ENCODE assay signal across 8 cellular contexts in the genomic region with DNA sequence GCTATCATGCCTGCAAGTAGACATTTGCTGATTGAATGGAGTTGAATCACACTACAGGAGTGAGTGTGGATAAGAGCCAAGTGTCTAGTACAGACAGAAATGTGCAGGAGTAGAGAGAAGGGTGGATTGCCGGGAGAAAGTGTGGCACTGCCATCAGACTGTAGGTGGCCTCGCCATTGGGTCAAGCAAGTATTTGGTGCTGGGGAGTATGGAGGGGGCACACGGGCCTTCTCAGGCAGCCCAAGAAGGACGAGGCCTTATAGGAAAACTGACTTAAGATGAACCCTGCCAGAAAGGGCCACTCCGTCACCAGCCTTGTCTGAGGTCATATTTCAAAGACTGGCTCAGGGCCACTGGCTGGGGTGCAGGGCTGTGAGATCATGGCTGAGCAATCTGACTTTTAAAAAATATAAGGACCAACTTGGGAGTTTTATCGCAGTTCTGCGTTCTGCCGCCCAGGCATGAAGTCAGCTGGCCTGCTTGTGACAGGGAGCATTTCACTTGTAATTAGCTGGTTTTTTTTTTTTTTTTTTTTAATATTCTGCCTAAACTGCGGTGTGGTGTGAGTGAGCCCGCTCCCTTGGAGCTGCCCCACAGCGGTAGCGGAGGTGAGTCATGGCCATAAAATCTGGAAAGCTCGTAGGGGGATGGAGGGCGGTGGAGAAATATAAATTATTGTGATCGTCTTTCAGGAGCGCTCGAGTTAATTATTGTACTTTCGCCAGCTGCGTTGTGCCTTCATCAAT.
A peak's percentile ranks its signal among the peaks of the same experiment; 100 is the strongest.
DNase-seq lines count a peak whose midpoint lies in the region; ATAC-seq and TF ChIP-seq lines count a peak whose summit lies in the region.

No MANE protein-coding gene starts in this region.

- no peak for TF ChIP-seq POLR2A in sigmoid colon (IDR thresholded peaks at IDR 0.05)

- H3K27me3 ChIP-seq in GM23338 (ENCODE audit: insufficient read depth) (no peaks in the 10 kb centered on the region), PC-3 (ENCODE audit: low read length) (no peaks in the 10 kb centered on the region), sigmoid colon (no peaks in the 10 kb centered on the region)

- no peaks in the 10 kb centered on the region for H4K20me1 ChIP-seq in GM23338 (replicated peaks; ENCODE audit: insufficient read depth)
- H4K20me1 ChIP-seq in PC-3 (ENCODE audit: low read length): no peaks in the 10 kb centered on the region

- H3K9ac ChIP-seq in PC-3 (ENCODE audit: low read length): peak overlapping the region; percentile 45

- no peak overlapping the region for H3K4me3 Mint-ChIP-seq in GM23338
- no peak overlapping the region for H3K4me3 Mint-ChIP-seq in immature natural killer cell

- no TSS peak for BruUV-seq in PC-3 (replicated peaks; lab: Mats Ljungman, UMichigan)

- no peaks in the 10 kb centered on the region for H3K9me3 ChIP-seq in PC-3 (ENCODE audit: low read length)
- no peaks in the 10 kb centered on the region for H3K9me3 ChIP-seq in sigmoid colon

- DNase-seq in GM23338 (ENCODE audit: low spot score): peak; percentile 6
- peak; percentile 96 for DNase-seq in PC-3
- DNase-seq in fibroblast of villous mesenchyme (ENCODE audit: low read depth): peak; percentile 75
- peak; percentile 76 for DNase-seq in sigmoid colon
- no peak for DNase-seq in stimulated activated CD4-positive, alpha-beta T cell treated with anti-CD3 and anti-CD28 coated beads, Interleukin-1b, Interleukin-23, amount 100 ng/mL, for 48 hours
- no peak for DNase-seq in SIG-M5 treated with dmso at 0.1 percent for 504 hours (lab: John Stamatoyannopoulos, UW; ENCODE audit: unreplicated experiment)
- DNase-seq in immature natural killer cell: no peak

- no peak overlapping the region for H3K27ac Mint-ChIP-seq in GM23338
- no peak overlapping the region for H3K27ac Mint-ChIP-seq in immature natural killer cell

- H3F3A ChIP-seq in GM23338 (replicated peaks; ENCODE audit: low read depth): no peaks in the 10 kb centered on the region
- no peaks in the 10 kb centered on the region for H3F3A ChIP-seq in PC-3 (ENCODE audit: low read length, unreplicated experiment)

- no peaks in the 10 kb centered on the region for H3K79me2 ChIP-seq in GM23338 (replicated peaks; ENCODE audit: insufficient read depth)
- H3K79me2 ChIP-seq in PC-3 (ENCODE audit: low read length): no peaks in the 10 kb centered on the region

- no peak overlapping the region for H3K4me3 ChIP-seq in GM23338
- H3K4me3 ChIP-seq in PC-3 (ENCODE audit: low read length): peak overlapping the region; percentile 60
- no peak overlapping the region for H3K4me3 ChIP-seq in fibroblast of villous mesenchyme (ENCODE audit: low read depth, low read length)
- H3K4me3 ChIP-seq in sigmoid colon: peak overlapping the region in 3 of 4 donors; percentile 7 to 17 (median 8)

- H3K4me2 ChIP-seq in GM23338: no peak overlapping the region
- peak overlapping the region; percentile 84 for H3K4me2 ChIP-seq in PC-3 (ENCODE audit: low read length)

- H3K4me1 ChIP-seq in GM23338 (ENCODE audit: insufficient read depth) (no peaks in the 10 kb centered on the region), PC-3 (ENCODE audit: insufficient read depth, low read length) (peaks cover 21% of the 10 kb centered on the region), sigmoid colon (peaks cover 0 to 19% (median 18%) of the 10 kb centered on the region in 4 donors)

- H3K27ac ChIP-seq in GM23338 (ENCODE audit: low read depth) (no peak overlapping the region), PC-3 (ENCODE audit: low read length) (peak overlapping the region; percentile 87), sigmoid colon (peak overlapping the region; percentile 17 to 74 (median 56))

- peak overlapping the region; percentile 81 for H2AFZ ChIP-seq in GM23338
- H2AFZ ChIP-seq in PC-3 (ENCODE audit: low read length): peak overlapping the region; percentile 68

- CTCF ChIA-PET in PC-3 (lab: Charles Lee): interaction anchor here (1.1 to 1.2 kb wide), 2 partner anchors 8 to 107 kb away, joined by 5 to 6 read pairs; no protein-coding TSS in a partner anchor

- peaks cover 10% of the 10 kb centered on the region for H3K4me1 Mint-ChIP-seq in GM23338
- no peaks in the 10 kb centered on the region for H3K4me1 Mint-ChIP-seq in immature natural killer cell

- 17 to 54% methylated on average over 19 of the region's 19 CpGs for WGBS in sigmoid colon, 2 donors

- H3K9me3 Mint-ChIP-seq in GM23338 (no peaks in the 10 kb centered on the region), immature natural killer cell (peaks cover 0 to 2% (median 0%) of the 10 kb centered on the region in 6 donors)

- H3K9me2 ChIP-seq in GM23338 (ENCODE audit: insufficient read depth): peaks cover 21% of the 10 kb centered on the region; the same call in 1 of the 2 replicates
- H3K9me2 ChIP-seq in PC-3 (replicated peaks; ENCODE audit: low read length): no peaks in the 10 kb centered on the region

- TF ChIP-seq EP300 in sigmoid colon (IDR thresholded peaks at IDR 0.05): no peak

- POLR2A ChIA-PET in PC-3 (lab: Charles Lee; ENCODE audit: unreplicated experiment): interaction anchor here (0.5 to 0.7 kb wide), 4 partner anchors 17 to 534 kb away, joined by 3 to 16 read pairs (median 5); no protein-coding TSS in a partner anchor

- TF ChIP-seq CTCF in GM23338 (conservative IDR thresholded peaks at IDR 0.05; ENCODE audit: low read depth in 2 of 2): 0 out of 4 replicates have a peak, but pooled peaks of 1 of the 2 experiments have one; percentile 12
- TF ChIP-seq CTCF in PC-3 (conservative IDR thresholded peaks at IDR 0.05; ENCODE audit: low read depth, low read length): 0 out of 2 replicates have a peak, but pooled peaks have one; percentile 14
- TF ChIP-seq CTCF in fibroblast of villous mesenchyme (IDR thresholded peaks at IDR 0.05; ENCODE audit: insufficient read depth, low read depth, low read length): peak; percentile 16
- no peak for TF ChIP-seq CTCF in sigmoid colon (IDR thresholded peaks at IDR 0.05)

- H3K36me3 ChIP-seq in GM23338 (ENCODE audit: insufficient read depth) (no peaks in the 10 kb centered on the region), PC-3 (ENCODE audit: low read depth, low read length) (no peaks in the 10 kb centered on the region), sigmoid colon (no peaks in the 10 kb centered on the region)

- ATAC-seq in GM23338 (peak; percentile 69), PC-3 (peak; percentile 89), HG02870 (IDR thresholded peaks at IDR 0.05; ENCODE audit: unreplicated experiment) (no peak)

- H3K36me3 Mint-ChIP-seq in GM23338 (ENCODE audit: low read depth): no peaks in the 10 kb centered on the region
- no peaks in the 10 kb centered on the region for H3K36me3 Mint-ChIP-seq in immature natural killer cell

- peaks cover 1% of the 10 kb centered on the region for H3K27me3 Mint-ChIP-seq in GM23338 (ENCODE audit: insufficient read depth, low read depth, poor library complexity)
- H3K27me3 Mint-ChIP-seq in immature natural killer cell (ENCODE audit: low read depth in 3 of 3): peaks cover 0 to 6% (median 0%) of the 10 kb centered on the region in 3 donors

- intact Hi-C loops in PC-3 (cut with micrococcal nuclease) (loop anchor here (5.0 kb wide), 2 partner anchors 105 to 575 kb away; partner anchors contain the start of gene NUAK1), sigmoid colon (cut with DNase I) (no loop called here)

TF ChIP-seq in GM23338, 12 proteins besides CTCF, POLR2A, EP300 and RAD21 (continues in another document):
- TF ChIP-seq POLR2AphosphoS5 (IDR thresholded peaks at IDR 0.05; ENCODE audit: low read depth) (no peak), EZH2phosphoT487 (IDR thresholded peaks at IDR 0.05; ENCODE audit: unreplicated experiment) (no peak), CREB1 (CRISPR knock-in tag; IDR thresholded peaks at IDR 0.05; ENCODE audit: low read depth) (no peak), EZH2 (IDR thresholded peaks at IDR 0.05; ENCODE audit: low read depth, unreplicated experiment) (no peak), STAT1 (IDR thresholded peaks at IDR 0.05; ENCODE audit: unreplicated experiment) (no peak)
- TF ChIP-seq, protein P1, sequence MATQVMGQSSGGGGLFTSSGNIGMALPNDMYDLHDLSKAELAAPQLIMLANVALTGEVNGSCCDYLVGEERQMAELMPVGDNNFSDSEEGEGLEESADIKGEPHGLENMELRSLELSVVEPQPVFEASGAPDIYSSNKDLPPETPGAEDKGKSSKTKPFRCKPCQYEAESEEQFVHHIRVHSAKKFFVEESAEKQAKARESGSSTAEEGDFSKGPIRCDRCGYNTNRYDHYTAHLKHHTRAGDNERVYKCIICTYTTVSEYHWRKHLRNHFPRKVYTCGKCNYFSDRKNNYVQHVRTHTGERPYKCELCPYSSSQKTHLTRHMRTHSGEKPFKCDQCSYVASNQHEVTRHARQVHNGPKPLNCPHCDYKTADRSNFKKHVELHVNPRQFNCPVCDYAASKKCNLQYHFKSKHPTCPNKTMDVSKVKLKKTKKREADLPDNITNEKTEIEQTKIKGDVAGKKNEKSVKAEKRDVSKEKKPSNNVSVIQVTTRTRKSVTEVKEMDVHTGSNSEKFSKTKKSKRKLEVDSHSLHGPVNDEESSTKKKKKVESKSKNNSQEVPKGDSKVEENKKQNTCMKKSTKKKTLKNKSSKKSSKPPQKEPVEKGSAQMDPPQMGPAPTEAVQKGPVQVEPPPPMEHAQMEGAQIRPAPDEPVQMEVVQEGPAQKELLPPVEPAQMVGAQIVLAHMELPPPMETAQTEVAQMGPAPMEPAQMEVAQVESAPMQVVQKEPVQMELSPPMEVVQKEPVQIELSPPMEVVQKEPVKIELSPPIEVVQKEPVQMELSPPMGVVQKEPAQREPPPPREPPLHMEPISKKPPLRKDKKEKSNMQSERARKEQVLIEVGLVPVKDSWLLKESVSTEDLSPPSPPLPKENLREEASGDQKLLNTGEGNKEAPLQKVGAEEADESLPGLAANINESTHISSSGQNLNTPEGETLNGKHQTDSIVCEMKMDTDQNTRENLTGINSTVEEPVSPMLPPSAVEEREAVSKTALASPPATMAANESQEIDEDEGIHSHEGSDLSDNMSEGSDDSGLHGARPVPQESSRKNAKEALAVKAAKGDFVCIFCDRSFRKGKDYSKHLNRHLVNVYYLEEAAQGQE (IDR thresholded peaks at IDR 0.05; ENCODE audit: unreplicated experiment): no peak
- TF ChIP-seq, protein P2, sequence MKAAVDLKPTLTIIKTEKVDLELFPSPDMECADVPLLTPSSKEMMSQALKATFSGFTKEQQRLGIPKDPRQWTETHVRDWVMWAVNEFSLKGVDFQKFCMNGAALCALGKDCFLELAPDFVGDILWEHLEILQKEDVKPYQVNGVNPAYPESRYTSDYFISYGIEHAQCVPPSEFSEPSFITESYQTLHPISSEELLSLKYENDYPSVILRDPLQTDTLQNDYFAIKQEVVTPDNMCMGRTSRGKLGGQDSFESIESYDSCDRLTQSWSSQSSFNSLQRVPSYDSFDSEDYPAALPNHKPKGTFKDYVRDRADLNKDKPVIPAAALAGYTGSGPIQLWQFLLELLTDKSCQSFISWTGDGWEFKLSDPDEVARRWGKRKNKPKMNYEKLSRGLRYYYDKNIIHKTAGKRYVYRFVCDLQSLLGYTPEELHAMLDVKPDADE (IDR thresholded peaks at IDR 0.05): no peak

Comparison
In these comparisons a context has a peak if more than half of its experiments do, and no peak if none do; other contexts are left out.
1. DNase-seq: peak in GM23338 (single experiment), PC-3 (single experiment), fibroblast of villous mesenchyme (single experiment) and sigmoid colon (single experiment); none in stimulated activated CD4-positive, alpha-beta T cell treated with anti-CD3 and anti-CD28 coated beads, Interleukin-1b, Interleukin-23, amount 100 ng/mL, for 48 hours (single experiment), SIG-M5 treated with dmso at 0.1 percent for 504 hours (single experiment) and immature natural killer cell (0 of 3).
2. H3K4me3 ChIP-seq: peak in PC-3 (single experiment) and sigmoid colon (3 of 4); none in GM23338 (single experiment) and fibroblast of villous mesenchyme (single experiment).
3. CTCF ChIP-seq: peak in PC-3 (single experiment) and fibroblast of villous mesenchyme (single experiment); none in sigmoid colon (0 of 4).